ENCODE assay signal across 35 cellular contexts in the genomic region with DNA sequence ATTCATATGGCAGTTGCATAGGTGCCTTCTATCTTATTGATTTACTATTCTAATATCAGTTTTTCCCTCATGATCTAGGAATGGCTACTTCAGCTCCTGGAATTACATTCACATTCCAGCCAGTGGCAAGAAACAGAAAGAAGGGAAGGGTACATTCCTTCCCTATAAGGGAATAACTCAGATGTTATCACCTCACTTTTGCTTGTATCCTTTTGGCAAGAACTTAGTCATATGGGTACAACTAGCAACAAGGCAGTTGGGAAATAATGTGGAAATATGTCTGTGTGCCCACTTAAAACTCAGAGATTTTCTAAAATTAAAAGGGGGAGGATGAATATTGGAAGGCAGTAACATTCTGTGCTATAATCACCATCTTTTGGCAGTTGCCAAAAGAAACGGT.
DNase-seq lines count a peak whose midpoint lies in the region; ATAC-seq and TF ChIP-seq lines count a peak whose summit lies in the region.
"Had no signal": no experiment of that assay in that cellular context is flagged by ENCODE, and none has a peak within 500 bp of the region (broad histone marks: within the 10 kb centered on the region; RNA-seq: fewer than 3 reads in every experiment).

No MANE protein-coding gene starts in this region.

- no peaks in the 10 kb centered on the region for H3K4me1 Mint-ChIP-seq in activated CD8-positive, alpha-beta memory T cell treated with anti-CD3 and anti-CD28 coated beads, Interleukin-2, amount 10 ng/mL, durations not matched to agents 7 days and 5 days
- H3K4me1 Mint-ChIP-seq: activated CD4-positive, alpha-beta T cell treated with anti-CD3 and anti-CD28 coated beads, Interleukin-2, amount 10 ng/mL, durations not matched to agents 7 days and 5 days; central memory CD8-positive, alpha-beta T cell; immature natural killer cell; natural killer cell had no signal

- H3K4me3 ChIP-seq in AG10803 (ENCODE audit: low read length): no peak overlapping the region
- H3K4me3 ChIP-seq in IMR-90 (ENCODE audit: insufficient read depth, low read depth, low read length): no peak overlapping the region
- no peak overlapping the region for H3K4me3 ChIP-seq in foreskin fibroblast (ENCODE audit: low read depth in 1 of 2, low read length in 2 of 2)
- H3K4me3 ChIP-seq: gastrocnemius medialis, left lung, testis, vagina had no signal

- H3K9me1 ChIP-seq in IMR-90 (ENCODE audit: insufficient read depth, low read length): peaks cover 4% of the 10 kb centered on the region; the same call in 1 of the 2 replicates

- no peak overlapping the region for H3K4me3 Mint-ChIP-seq in activated CD8-positive, alpha-beta memory T cell treated with anti-CD3 and anti-CD28 coated beads, Interleukin-2, amount 10 ng/mL, durations not matched to agents 7 days and 5 days
- H3K4me3 Mint-ChIP-seq: activated CD4-positive, alpha-beta T cell treated with anti-CD3 and anti-CD28 coated beads, Interleukin-2, amount 10 ng/mL, durations not matched to agents 7 days and 5 days; central memory CD8-positive, alpha-beta T cell; immature natural killer cell; mesothelial cell of epicardium; natural killer cell; T-helper 2 cell treated with Interferon-gamma antibody and Interleukin-4, amounts not matched to agents 5 μg/mL and 100 μg/mL, for 36 hours had no signal

- H3K14ac ChIP-seq in IMR-90 (replicated peaks; ENCODE audit: low read depth, low read length): peak overlapping the region; percentile 72; the same call in 1 of the 2 replicates

- TF ChIP-seq CTCF in AG10803 (conservative IDR thresholded peaks at IDR 0.05; ENCODE audit: low read length) (no peak), IMR-90 (conservative IDR thresholded peaks at IDR 0.05; ENCODE audit: low read depth, low read length) (no peak), foreskin fibroblast (IDR thresholded peaks at IDR 0.05; ENCODE audit: low read depth, low read length) (no peak)

- H3K4me1 ChIP-seq in IMR-90 (ENCODE audit: control insufficient read depth, insufficient read depth, low read length): peaks cover 6% of the 10 kb centered on the region; the same call in 1 of the 2 replicates
- H3K4me1 ChIP-seq: Caco-2, gastrocnemius medialis, left lung, testis, vagina had no signal

- no peaks in the 10 kb centered on the region for H3K27me3 Mint-ChIP-seq in activated CD8-positive, alpha-beta memory T cell treated with anti-CD3 and anti-CD28 coated beads, Interleukin-2, amount 10 ng/mL, durations not matched to agents 7 days and 5 days
- H3K27me3 Mint-ChIP-seq: activated CD4-positive, alpha-beta T cell treated with anti-CD3 and anti-CD28 coated beads, Interleukin-2, amount 10 ng/mL, durations not matched to agents 7 days and 5 days; central memory CD8-positive, alpha-beta T cell had no signal

- no peak overlapping the region for H2BK20ac ChIP-seq in IMR-90 (ENCODE audit: low read depth, low read length)

- no peaks in the 10 kb centered on the region for H3K9me3 Mint-ChIP-seq in activated CD8-positive, alpha-beta memory T cell treated with anti-CD3 and anti-CD28 coated beads, Interleukin-2, amount 10 ng/mL, durations not matched to agents 7 days and 5 days (ENCODE audit: low read depth)
- H3K9me3 Mint-ChIP-seq: activated CD4-positive, alpha-beta T cell treated with anti-CD3 and anti-CD28 coated beads, Interleukin-2, amount 10 ng/mL, durations not matched to agents 7 days and 5 days; central memory CD8-positive, alpha-beta T cell; mesothelial cell of epicardium; natural killer cell; T-helper 2 cell treated with Interferon-gamma antibody and Interleukin-4, amounts not matched to agents 5 μg/mL and 100 μg/mL, for 36 hours had no signal

- peaks cover 7% of the 10 kb centered on the region for H3K36me3 ChIP-seq in IMR-90 (ENCODE audit: control insufficient read depth, insufficient read depth, low read length)
- H3K36me3 ChIP-seq: gastrocnemius medialis, left lung, vagina, WERI-Rb-1 had no signal

- no peak overlapping the region for H3K56ac ChIP-seq in IMR-90 (ENCODE audit: extremely low read depth, insufficient read depth, low read length)

- 0 out of 4 replicates have a peak overlapping the region, but pooled peaks of 1 of the 2 experiments have one; percentile 4 for H4K8ac ChIP-seq in IMR-90 (ENCODE audit: low read depth in 2 of 2, low read length in 2 of 2)

- no peak overlapping the region for H3K18ac ChIP-seq in IMR-90 (ENCODE audit: low read depth, low read length)

- no peaks in the 10 kb centered on the region for H3K27me3 ChIP-seq in IMR-90 (ENCODE audit: control insufficient read depth, insufficient read depth, low read length)
- H3K27me3 ChIP-seq: gastrocnemius medialis, left lung, testis, vagina had no signal

- dilution Hi-C loops in IMR-90 (cut with HindIII; ENCODE audit: low sequenced_read_pairs, unreplicated experiment): no loop called here

- CTCF ChIA-PET in IMR-90 (lab: Yijun Ruan, JAX): no interaction called here
- CTCF ChIA-PET in activated CD8-positive, alpha-beta memory T cell treated with anti-CD3 and anti-CD28 coated beads, Interleukin-2, amount 10 ng/mL, durations not matched to agents 7 days and 5 days (lab: Charles Lee): no interaction called here

- no peak overlapping the region for H2BK15ac ChIP-seq in IMR-90 (ENCODE audit: low read depth, low read length)

- POLR2A ChIA-PET in IMR-90 (lab: Charles Lee; ENCODE audit: unreplicated experiment): no interaction called here

- H3K79me1 ChIP-seq in IMR-90 (ENCODE audit: low read depth in 1 of 2, low read length in 2 of 2): peaks cover 18 to 38% of the 10 kb centered on the region in 2 experiments

- intact Hi-C loops in IMR-90 (cut with micrococcal nuclease): no loop called here

- no peak overlapping the region for H4K5ac ChIP-seq in IMR-90 (ENCODE audit: low read depth, low read length)

- no peak overlapping the region for H3K9ac ChIP-seq in IMR-90 (ENCODE audit: low read depth, low read length)

- no peak overlapping the region for H3K27ac ChIP-seq in IMR-90 (ENCODE audit: insufficient read depth, low read length)
- H3K27ac ChIP-seq: gastrocnemius medialis, left lung, testis, vagina, WERI-Rb-1 had no signal

- no peaks in the 10 kb centered on the region for H3K9me3 ChIP-seq in IMR-90 (ENCODE audit: control insufficient read depth, insufficient read depth, low read length)
- H3K9me3 ChIP-seq: Caco-2, gastrocnemius medialis, left lung, testis, vagina had no signal

- no peak overlapping the region for H2BK120ac ChIP-seq in IMR-90 (ENCODE audit: low read depth, low read length)

- H2BK5ac ChIP-seq in IMR-90 (ENCODE audit: low read depth, low read length, poor library complexity, severe bottlenecking): peak overlapping the region; percentile 31

- peak; percentile 54 for DNase-seq in AG10803 (ENCODE audit: low read depth)
- DNase-seq in IMR-90: peak; percentile 37
- DNase-seq in astrocyte of the hippocampus (ENCODE audit: low read depth, low spot score): peak; percentile 27
- DNase-seq in foreskin fibroblast: peak; percentile 15 to 24
- DNase-seq in activated CD8-positive, alpha-beta memory T cell treated with anti-CD3 and anti-CD28 coated beads, Interleukin-2, amount 10 ng/mL, durations not matched to agents 7 days and 5 days: no peak
- DNase-seq in DMS114 treated with DMSO at 0.1 percent for 48 hours (lab: John Stamatoyannopoulos, UW; ENCODE audit: unreplicated experiment): no peak
- DNase-seq: activated CD4-positive, alpha-beta T cell treated with anti-CD3 and anti-CD28 coated beads, Interleukin-2, amount 10 ng/mL, durations not matched to agents 7 days and 5 days; activated CD8-positive, alpha-beta memory T cell treated with anti-CD3 and anti-CD28 coated beads, Interleukin-2, amount 50 U/mL, for 4 hours; activated naive CD4-positive, alpha-beta T cell treated with anti-CD3 and anti-CD28 coated beads, Interleukin-2, amount 50 U/mL, for 16 hours; aorta; C1 segment of cervical spinal cord; Caco-2; gastrocnemius medialis; hippocampal formation; immature natural killer cell; KG1; left lung; natural killer cell; NCI-H1092; NCI-H1930; NCI-H2227 treated with DMSO at 0.1 percent for 48 hours; NCI-H748 treated with DMSO at 0.1 percent for 48 hours; retina; RPMI8226; stimulated activated CD4-positive, alpha-beta T cell treated with anti-CD3 and anti-CD28 coated beads, Interleukin-12 subunit alpha, Interleukin-12 subunit beta, amount 100 ng/mL, for 4 hours; stimulated activated CD4-positive, alpha-beta T cell treated with anti-CD3 and anti-CD28 coated beads, Interleukin-4, amount 100 ng/mL, for 24 hours; stimulated activated naive CD4-positive, alpha-beta T cell; testis; WERI-Rb-1 had no signal

- H3K36me3 Mint-ChIP-seq in activated CD8-positive, alpha-beta memory T cell treated with anti-CD3 and anti-CD28 coated beads, Interleukin-2, amount 10 ng/mL, durations not matched to agents 7 days and 5 days: no peaks in the 10 kb centered on the region
- H3K36me3 Mint-ChIP-seq: immature natural killer cell, mesothelial cell of epicardium, natural killer cell had no signal

- no peak overlapping the region for H2AK9ac ChIP-seq in IMR-90 (replicated peaks; ENCODE audit: low read depth, low read length, poor library complexity)

- no peaks in the 10 kb centered on the region for H4K20me1 ChIP-seq in IMR-90 (ENCODE audit: insufficient read depth, low read length)

- TF ChIP-seq POLR2A in IMR-90 (IDR thresholded peaks at IDR 0.05; ENCODE audit: low read depth, low read length): no peak

- H2AK5ac ChIP-seq in IMR-90 (ENCODE audit: low read depth, low read length): no peak overlapping the region

- H3K27ac Mint-ChIP-seq in activated CD8-positive, alpha-beta memory T cell treated with anti-CD3 and anti-CD28 coated beads, Interleukin-2, amount 10 ng/mL, durations not matched to agents 7 days and 5 days: no peak overlapping the region
- H3K27ac Mint-ChIP-seq: activated CD4-positive, alpha-beta T cell treated with anti-CD3 and anti-CD28 coated beads, Interleukin-2, amount 10 ng/mL, durations not matched to agents 7 days and 5 days; immature natural killer cell; mesothelial cell of epicardium; natural killer cell; T-helper 2 cell treated with Interferon-gamma antibody and Interleukin-4, amounts not matched to agents 5 μg/mL and 100 μg/mL, for 36 hours had no signal

- H4K91ac ChIP-seq in IMR-90 (ENCODE audit: insufficient read depth, low read depth, low read length): no peak overlapping the region

- WGBS in IMR-90 (ENCODE audit: extremely low coverage in 2 of 2, insufficient read length in 1 of 2), 2 experiments: no CpG with 5 or more reads among the region's 1 CpG

- H3K4ac ChIP-seq in IMR-90 (ENCODE audit: low read depth, low read length): no peak overlapping the region

- peak; percentile 70 for ATAC-seq in IMR-90 (ENCODE audit: low read depth)
- ATAC-seq in activated CD8-positive, alpha-beta memory T cell treated with anti-CD3 and anti-CD28 coated beads, Interleukin-2, amount 10 ng/mL, durations not matched to agents 7 days and 5 days: no peak
- ATAC-seq in HG03135 (IDR thresholded peaks at IDR 0.05; ENCODE audit: unreplicated experiment): no peak
- ATAC-seq in activated CD4-positive, CD25-positive, alpha-beta regulatory T cell treated with anti-CD3 and anti-CD28 coated beads, Interleukin-2, amount 50 U/mL, for 24 hours: no peak
- ATAC-seq: gastrocnemius medialis, left lung, natural killer cell had no signal

- in situ Hi-C loops in IMR-90 (cut with MboI; ENCODE audit: low sequenced_read_pairs): no loop called here

- H2AFZ ChIP-seq in IMR-90 (replicated peaks; ENCODE audit: low read length, poor library complexity): no peak overlapping the region

- H3K4me2 ChIP-seq in IMR-90 (ENCODE audit: low read depth, low read length): peak overlapping the region; percentile 5; the same call in 1 of the 2 replicates

- TF ChIP-seq RAD21 in IMR-90 (IDR thresholded peaks at IDR 0.05; ENCODE audit: low read length): no peak

- peak overlapping the region; percentile 23; the same call in 1 of the 2 replicates for H3K23ac ChIP-seq in IMR-90 (ENCODE audit: low read depth, low read length)

- no TSS peak for BruUV-seq in IMR-90 (replicated peaks; lab: Mats Ljungman, UMichigan)

Comparison
In these comparisons a context has a peak if more than half of its experiments do, and no peak if none do; other contexts are left out.
1. DNase-seq: peak in AG10803 (single experiment), IMR-90 (single experiment), astrocyte of the hippocampus (single experiment) and foreskin fibroblast (2 of 2); none in activated CD8-positive, alpha-beta memory T cell treated with anti-CD3 and anti-CD28 coated beads, Interleukin-2, amount 10 ng/mL, durations not matched to agents 7 days and 5 days (single experiment) and DMS114 treated with DMSO at 0.1 percent for 48 hours (single experiment).